In the genomic region with DNA sequence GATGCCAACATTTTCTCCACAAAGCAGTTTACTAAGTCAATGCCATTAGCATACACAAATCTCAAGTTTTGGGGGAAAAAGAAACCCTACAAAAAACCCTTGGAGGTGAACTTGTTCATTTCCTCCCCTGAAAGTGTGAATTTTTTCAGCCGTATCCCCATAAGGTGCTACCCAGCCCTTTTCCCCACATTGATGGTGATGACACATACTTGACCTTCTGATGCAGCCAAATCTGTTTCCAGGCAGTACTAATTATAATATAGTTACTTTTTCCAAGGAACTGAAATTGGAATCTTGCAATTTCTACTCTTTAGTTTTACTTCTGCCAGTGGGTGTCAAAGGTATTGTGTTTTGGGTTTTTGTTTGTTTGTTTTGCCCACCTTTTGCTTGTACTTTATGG, we compare ENCODE assay signal across 17 cellular contexts.
"Had no signal": no experiment of that assay in that cellular context is flagged by ENCODE, and none has a peak within 500 bp of the region (broad histone marks: within the 10 kb centered on the region; RNA-seq: fewer than 3 reads in every experiment).

No MANE protein-coding gene starts in this region.

- H3K4me3 ChIP-seq: ascending aorta, lung, neural progenitor cell, testis, upper lobe of right lung had no signal

- DNase-seq: activated CD4-positive, alpha-beta T cell treated with anti-CD3 and anti-CD28 coated beads, Interleukin-2, amount 50 U/mL, for 48 hours; activated CD4-positive, CD25-positive, alpha-beta regulatory T cell treated with anti-CD3 and anti-CD28 coated beads, Interleukin-2, amount 50 U/mL, for 72 hours; activated naive CD4-positive, alpha-beta T cell treated with anti-CD3 and anti-CD28 coated beads for 36 hours; activated naive CD8-positive, alpha-beta T cell treated with anti-CD3 and anti-CD28 coated beads, Interleukin-2, amount 50 U/mL, for 24 hours; immature natural killer cell; stimulated activated CD4-positive, alpha-beta T cell treated with anti-CD3 and anti-CD28 coated beads, Interleukin-4, amount 100 ng/mL, for 24 hours; stimulated activated naive CD4-positive, alpha-beta T cell treated with Interleukin-2 at 50 U/mL for 16 hours; T-helper 1 cell; T1000; testis; upper lobe of right lung had no signal

- ATAC-seq: activated T-helper 17 cell treated with anti-CD3 and anti-CD28 coated beads, Interleukin-2, amount 50 U/mL, for 72 hours; SK-N-SH treated with all-trans-retinoic acid at 6 μM for 48 hours; upper lobe of right lung had no signal

- H3K27ac ChIP-seq: ascending aorta, neural progenitor cell, parathyroid adenoma, testis, upper lobe of right lung had no signal

- H3K9me3 ChIP-seq: ascending aorta, testis, upper lobe of right lung had no signal

- H3K36me3 ChIP-seq: ascending aorta, neural progenitor cell, upper lobe of right lung had no signal

- H3K79me2 ChIP-seq: parathyroid adenoma had no signal

- H2AFZ ChIP-seq: neural progenitor cell, parathyroid adenoma had no signal

- H3K4me2 ChIP-seq: neural progenitor cell had no signal

- H3K27me3 ChIP-seq: ascending aorta, neural progenitor cell, testis, upper lobe of right lung had no signal

- H3K4me1 ChIP-seq: ascending aorta, neural progenitor cell, parathyroid adenoma, testis, upper lobe of right lung had no signal

- H3K9ac ChIP-seq: neural progenitor cell, parathyroid adenoma had no signal
